26 cellular contexts compared by ENCODE assay signal in genomic region chr4:2873329-2873728, GRCh38. TPM values are rescaled to one million over a fixed set of nuclear protein-coding genes. Genes with fewer than 3 reads are reported as not detected.
DNase-seq lines count a peak whose midpoint lies in the region; ATAC-seq and TF ChIP-seq lines count a peak whose summit lies in the region.
"Had no signal": no experiment of that assay in that cellular context is flagged by ENCODE, and none has a peak within 500 bp of the region (broad histone marks: within the 10 kb centered on the region; RNA-seq: fewer than 3 reads in every experiment).

No MANE protein-coding gene starts in this region.

- peak overlapping the region; percentile 7; the same call in 1 of the 2 replicates for H3K27ac Mint-ChIP-seq in HFFc6
- H3K27ac Mint-ChIP-seq: T-helper 1 cell treated with Interleukin-12 subunit alpha and Interleukin-12 subunit beta and Interleukin-4 antibody, amounts not matched to agents 30 μg/mL and 1 μg/mL, for 36 hours had no signal

- peaks cover 77% of the 10 kb centered on the region for H3K4me1 ChIP-seq in lower lobe of right lung
- H3K4me1 ChIP-seq: SJSA1 had no signal

- intact Hi-C loops in lower lobe of right lung (cut with DNase I), result no loop called here

- H3K4me3 Mint-ChIP-seq in HFFc6, result no peak overlapping the region
- H3K4me3 Mint-ChIP-seq: activated T-cell treated with anti-CD3 and anti-CD28 coated beads, Interleukin-2, amount 50 U/mL, for 4 hours; neural crest cell; T-helper 1 cell treated with Interleukin-12 subunit alpha and Interleukin-12 subunit beta and Interleukin-4 antibody, amounts not matched to agents 30 μg/mL and 1 μg/mL, for 36 hours had no signal

- no peak for DNase-seq in HFFc6
- no peak for DNase-seq in WERI-Rb-1
- no peak for DNase-seq in lower lobe of right lung
- no peak for DNase-seq in H4 (ENCODE audit: low spot score)
- DNase-seq in activated CD4-positive, CD25-positive, alpha-beta regulatory T cell (lab: John Stamatoyannopoulos, UW), result no peak
- DNase-seq: activated CD4-positive, alpha-beta T cell treated with anti-CD3 and anti-CD28 coated beads, Interleukin-2, amount 50 U/mL, for 4 hours; activated naive CD4-positive, alpha-beta T cell treated with Interleukin-2 at 50 U/mL for 16 hours; activated T-cell treated with anti-CD3 and anti-CD28 coated beads, Interleukin-2, amount 50 U/mL, for 4 hours; amniotic stem cell; Caco-2; cortex of kidney; DMS79 treated with DMSO at 0.1 percent for 48 hours; Kasumi-1; left cardiac atrium; NCI-H1092; NCI-H2081; stimulated activated naive CD4-positive, alpha-beta T cell; thyroid gland had no signal

- H3K27me3 Mint-ChIP-seq in HFFc6 (ENCODE audit: insufficient read depth), result no peaks in the 10 kb centered on the region; the same call in 1 of the 2 replicates

- H3K36me3 ChIP-seq in WERI-Rb-1, result peaks cover 34% of the 10 kb centered on the region
- H3K36me3 ChIP-seq in lower lobe of right lung, result peaks cover 28% of the 10 kb centered on the region
- H3K36me3 ChIP-seq: breast epithelium, SJSA1, thyroid gland had no signal

- peaks cover 42% of the 10 kb centered on the region for H3K36me3 Mint-ChIP-seq in HFFc6 (ENCODE audit: low read depth)

- H3K4me3 ChIP-seq in WERI-Rb-1 (ENCODE audit: low read depth, low read length) (no peak overlapping the region), lower lobe of right lung (no peak overlapping the region)
- H3K4me3 ChIP-seq: breast epithelium, GM12878, SJSA1, smooth muscle cell, thyroid gland had no signal

- H3K27ac ChIP-seq in WERI-Rb-1 (peak overlapping the region; percentile 95), lower lobe of right lung (peak overlapping the region; percentile 44), temporal lobe (ENCODE audit: low read depth, low read length) (peak overlapping the region; percentile 36)
- H3K27ac ChIP-seq: SJSA1, thyroid gland had no signal

- H3K27me3 ChIP-seq in WERI-Rb-1 (ENCODE audit: insufficient read depth, low read depth, severe bottlenecking) (no peaks in the 10 kb centered on the region), lower lobe of right lung (ENCODE audit: low read depth) (no peaks in the 10 kb centered on the region)
- H3K27me3 ChIP-seq: breast epithelium, SJSA1, thyroid gland had no signal

- ATAC-seq in lower lobe of right lung (no peak), HG03439 (IDR thresholded peaks at IDR 0.05; ENCODE audit: unreplicated experiment) (no peak)
- ATAC-seq: activated T-cell treated with anti-CD3 and anti-CD28 coated beads, Interleukin-2, amount 50 U/mL, for 4 hours; GM12878; left cardiac atrium had no signal

- H3K4me1 Mint-ChIP-seq in HFFc6 (ENCODE audit: low read depth), result peaks cover 81% of the 10 kb centered on the region

- no peaks in the 10 kb centered on the region for H3K9me3 Mint-ChIP-seq in HFFc6
- H3K9me3 Mint-ChIP-seq: activated T-cell treated with anti-CD3 and anti-CD28 coated beads, Interleukin-2, amount 50 U/mL, for 4 hours; neural crest cell; T-helper 1 cell treated with Interleukin-12 subunit alpha and Interleukin-12 subunit beta and Interleukin-4 antibody, amounts not matched to agents 30 μg/mL and 1 μg/mL, for 36 hours had no signal

- H3K9me3 ChIP-seq in WERI-Rb-1 (ENCODE audit: severe bottlenecking), result no peaks in the 10 kb centered on the region
- H3K9me3 ChIP-seq in lower lobe of right lung, result no peaks in the 10 kb centered on the region
- H3K9me3 ChIP-seq: breast epithelium, Caco-2, SJSA1, thyroid gland had no signal

- TF ChIP-seq CTCF in HFFc6 (IDR thresholded peaks at IDR 0.05) (no peak), WERI-Rb-1 (IDR thresholded peaks at IDR 0.05; ENCODE audit: low read depth, low read length) (no peak), lower lobe of right lung (IDR thresholded peaks at IDR 0.05) (no peak)

RNA-seq across cellular contexts. Expression of gene ADD1, which starts 29.7 kb away (rescaled TPM):
- 100 to 1,000 TPM; 276 to 332 (median 321) TPM for total RNA-seq in HFFc6 (2021; fragmentation: NEBNext Ultra II Directional; extraction: Animal tissue kit (Norgen Biotek cat#: 25700))
- total RNA-seq in lower lobe of right lung (279 TPM), temporal lobe (191 TPM)
- total RNA-seq in H4 (2014; rRNA removed; shearing (Covaris generic)), result 117 and 125 TPM in 2 replicates

Comparison
In these comparisons a context has a peak if more than half of its experiments do, and no peak if none do; other contexts are left out.
1. H3K27ac ChIP-seq: peak in every context shown above with its lines; median percentile 95 in WERI-Rb-1; 44 in lower lobe of right lung; 36 in temporal lobe.